In genomic region chr5:139763584-139764249, GRCh38 we compare ENCODE assay signal across 1 cellular context.
TF ChIP-seq lines count a peak whose summit lies in the region.

No MANE protein-coding gene starts in this region.

TF ChIP-seq in GM12878, 131 proteins besides CTCF, POLR2A, EP300 and RAD21:
- TF ChIP-seq BCLAF1 (IDR thresholded peaks at IDR 0.05) (no peak), NFXL1 (IDR thresholded peaks at IDR 0.05; ENCODE audit: borderline replicate concordance) (no peak), ZBTB4 (CRISPR knock-in tag; IDR thresholded peaks at IDR 0.05) (no peak), SMAD5 (IDR thresholded peaks at IDR 0.05; ENCODE audit: low read depth) (no peak), CUX1 (IDR thresholded peaks at IDR 0.05; ENCODE audit: insufficient replicate concordance, low read depth, low read length) (no peak), MEF2A (IDR thresholded peaks at IDR 0.05; ENCODE audit: insufficient read depth, low read depth, low read length) (no peak), RCOR1 (conservative IDR thresholded peaks at IDR 0.05; ENCODE audit: low read depth, low read length) (no peak), REST (IDR thresholded peaks at IDR 0.05; ENCODE audit: low read depth, low read length) (no peak), ELK1 (IDR thresholded peaks at IDR 0.05; ENCODE audit: low read depth, low read length) (no peak), BCL11A (IDR thresholded peaks at IDR 0.05; ENCODE audit: low read depth, low read length) (no peak)
